In genomic region chr5:38938424-38938823, GRCh38 we compare ENCODE assay signal across 29 cellular contexts.
DNase-seq lines count a peak whose midpoint lies in the region; ATAC-seq, FAIRE-seq and TF ChIP-seq lines count a peak whose summit lies in the region.
"Had no signal": no experiment of that assay in that cellular context is flagged by ENCODE, and none has a peak within 500 bp of the region (broad histone marks: within the 10 kb centered on the region; RNA-seq: fewer than 3 reads in every experiment).

No MANE protein-coding gene starts in this region.

- TF ChIP-seq CTCF in AG04450 (IDR thresholded peaks at IDR 0.05; ENCODE audit: low read depth, low read length) (no peak), PC-9 (conservative IDR thresholded peaks at IDR 0.05) (no peak), GM12878 (IDR thresholded peaks at IDR 0.05 in 2 of 3, conservative IDR thresholded peaks at IDR 0.05 in 1 of 3; ENCODE audit: control insufficient read depth in 2 of 3, extremely low read depth in 1 of 3, insufficient read depth in 1 of 3, low read depth in 3 of 3, low read length in 3 of 3) (no peak), fibroblast of villous mesenchyme (IDR thresholded peaks at IDR 0.05; ENCODE audit: insufficient read depth, low read depth, low read length) (no peak), smooth muscle cell (IDR thresholded peaks at IDR 0.05; ENCODE audit: borderline replicate concordance, insufficient read depth, poor library complexity, severe bottlenecking) (no peak)

- TF ChIP-seq POLR2A in GM12878 (IDR thresholded peaks at IDR 0.05; ENCODE audit: low read depth, low read length) = no peak

- H2AFZ ChIP-seq in PC-9 (no peak overlapping the region), GM12878 (ENCODE audit: control insufficient read depth, low read depth, low read length) (no peak overlapping the region), smooth muscle cell (ENCODE audit: low read depth) (no peak overlapping the region)

- H3K9ac ChIP-seq in GM12878 (ENCODE audit: control insufficient read depth, insufficient read depth, low read length) = no peak overlapping the region
- H3K9ac ChIP-seq in smooth muscle cell (ENCODE audit: low read depth) = no peak overlapping the region

- H3K27me3 ChIP-seq in AG04450 (ENCODE audit: control insufficient read depth, insufficient read depth, low read length) (no peaks in the 10 kb centered on the region), PC-9 (ENCODE audit: insufficient read depth, low read depth) (no peaks in the 10 kb centered on the region), GM12878 (replicated peaks in 1 of 2; ENCODE audit: control insufficient read depth in 2 of 2, insufficient read depth in 2 of 2, low read length in 1 of 2) (no peaks in the 10 kb centered on the region), smooth muscle cell (ENCODE audit: low read depth) (no peaks in the 10 kb centered on the region)
- H3K27me3 ChIP-seq: ascending aorta, dorsolateral prefrontal cortex had no signal

- no TSS peak for BruUV-seq in PC-9 (replicated peaks; lab: Mats Ljungman, UMichigan)
- BruUV-seq in GM12878 (replicated peaks; lab: Mats Ljungman, UMichigan) = TSS peak; percentile 4

- H3K27ac ChIP-seq in AG04450 (ENCODE audit: low read depth, low read length) (no peak overlapping the region), PC-9 (0 out of 2 replicates have a peak overlapping the region, but pooled peaks have one; percentile 0), GM12878 (ENCODE audit: control insufficient read depth, insufficient read depth) (no peak overlapping the region), smooth muscle cell (ENCODE audit: low read depth) (no peak overlapping the region)
- H3K27ac ChIP-seq: ascending aorta, dorsolateral prefrontal cortex, skin epidermis, VCaP had no signal

- H3K79me2 ChIP-seq in PC-9 (ENCODE audit: low read depth) (no peaks in the 10 kb centered on the region), GM12878 (ENCODE audit: control insufficient read depth, insufficient read depth, low read length) (no peaks in the 10 kb centered on the region), smooth muscle cell (ENCODE audit: low read depth) (no peaks in the 10 kb centered on the region)

- intact Hi-C loops in PC-9 (cut with micrococcal nuclease; ENCODE audit: unreplicated experiment) = no loop called here
- intact Hi-C loops in GM12878 (cut with micrococcal nuclease; ENCODE audit: unreplicated experiment) = no loop called here

- ATAC-seq in GM12878 = no peak
- ATAC-seq in GM21717 (IDR thresholded peaks at IDR 0.05; ENCODE audit: unreplicated experiment) = no peak
- ATAC-seq in GM18511 (IDR thresholded peaks at IDR 0.05; ENCODE audit: unreplicated experiment) = no peak
- ATAC-seq in HG03469 (IDR thresholded peaks at IDR 0.05; ENCODE audit: unreplicated experiment) = no peak
- ATAC-seq: left cardiac atrium; stimulated activated naive B cell treated with anti-CD40 and anti-IgM and Interleukin-4, amounts not matched to agents 10 μg/mL and 1 μg/mL and 100 μg/mL, for 72 hours had no signal

- in situ Hi-C loops in GM12878 (cut with MboI) = no loop called here

- H3K36me3 ChIP-seq in PC-9 (ENCODE audit: low read depth) (peaks cover 51% of the 10 kb centered on the region), GM12878 (ENCODE audit: control insufficient read depth in 2 of 2, insufficient read depth in 2 of 2, low read length in 1 of 2) (peaks cover 0 to 7% of the 10 kb centered on the region in 2 experiments; a peak in 2 of 4 replicates), smooth muscle cell (ENCODE audit: low read depth) (peaks cover 8% of the 10 kb centered on the region)

- H3K4me2 ChIP-seq in PC-9 = no peak overlapping the region
- H3K4me2 ChIP-seq in GM12878 (ENCODE audit: control insufficient read depth, insufficient read depth) = no peak overlapping the region
- H3K4me2 ChIP-seq in smooth muscle cell = no peak overlapping the region

- DNase-seq in AG04450 (ENCODE audit: low read depth, low spot score) (peak; percentile 4), PC-9 (no peak), GM12878 (ENCODE audit: low read depth, low spot score) (no peak), fibroblast of villous mesenchyme (ENCODE audit: low read depth) (peak; percentile 11), smooth muscle cell (lab: John Stamatoyannopoulos, UW; ENCODE audit: unreplicated experiment) (no peak)
- DNase-seq: activated CD4-positive, alpha-beta T cell treated with anti-CD3 and anti-CD28 coated beads for 48 hours; activated effector memory CD4-positive, alpha-beta T cell treated with anti-CD3 and anti-CD28 coated beads, Interleukin-2, amount 50 U/mL, for 16 hours; activated T-cell treated with anti-CD3 and anti-CD28 coated beads, Interleukin-2, amount 50 U/mL, for 1 hour; AML-193; Calu3; CD4-positive, CD25-positive, alpha-beta regulatory T cell; DMS79 treated with DMSO at 0.1 percent for 48 hours; dorsolateral prefrontal cortex; GOT3; hypothalamus; left cardiac atrium; NCI-H1436; NCI-H2227 treated with DMSO at 0.1 percent for 48 hours; NCI-H526; SHP77; stimulated activated naive B cell treated with anti-CD40 and anti-IgM and Interleukin-4, amounts not matched to agents 10 μg/mL and 1 μg/mL and 100 μg/mL, for 72 hours; SW 1271 had no signal

- H3K4me3 ChIP-seq in AG04450 (ENCODE audit: low read depth, low read length) (no peak overlapping the region), PC-9 (no peak overlapping the region), GM12878 (no peak overlapping the region), fibroblast of villous mesenchyme (ENCODE audit: low read depth, low read length) (no peak overlapping the region), smooth muscle cell (no peak overlapping the region)
- H3K4me3 ChIP-seq: ascending aorta, dorsolateral prefrontal cortex, lung, skin epidermis had no signal

- RAD21 ChIA-PET in GM12878 (lab: Charles Lee; ENCODE audit: unreplicated experiment) = no interaction called here

- 93% methylated on average over 1 of the region's 1 CpG for WGBS in GM12878 (ENCODE audit: insufficient coverage, insufficient replicate concordance, low lambda C conversion rate, missing lambda C conversion rate)
- WGBS in smooth muscle cell (ENCODE audit: low lambda C conversion rate) = 60% methylated on average over 1 of the region's 1 CpG

- no peak for TF ChIP-seq EP300 in GM12878 (IDR thresholded peaks at IDR 0.05; ENCODE audit: borderline replicate concordance in 1 of 2, control insufficient read depth in 1 of 2, low read depth in 2 of 2, low read length in 2 of 2)

- H3F3A ChIP-seq in PC-9 (ENCODE audit: insufficient read depth, low read depth) = peaks cover 5% of the 10 kb centered on the region; the same call in 1 of the 2 replicates
- no peaks in the 10 kb centered on the region for H3F3A ChIP-seq in smooth muscle cell (ENCODE audit: low read depth)

- H3K9me2 ChIP-seq in PC-9 (ENCODE audit: insufficient read depth) = no peaks in the 10 kb centered on the region

- no peaks in the 10 kb centered on the region for H3K9me3 ChIP-seq in AG04450 (ENCODE audit: control insufficient read depth, insufficient read depth, low read length)
- no peaks in the 10 kb centered on the region for H3K9me3 ChIP-seq in PC-9 (ENCODE audit: insufficient read depth, low read depth)
- H3K9me3 ChIP-seq in GM12878 (replicated peaks; ENCODE audit: control insufficient read depth, insufficient read depth, low read length) = no peaks in the 10 kb centered on the region
- no peaks in the 10 kb centered on the region for H3K9me3 ChIP-seq in smooth muscle cell (replicated peaks; ENCODE audit: low read depth)
- H3K9me3 ChIP-seq: ascending aorta had no signal

- POLR2A ChIA-PET in AG04450 (lab: Yijun Ruan, JAX) = no interaction called here
- POLR2A ChIA-PET in PC-9 (lab: Charles Lee; ENCODE audit: unreplicated experiment) = no interaction called here
- POLR2A ChIA-PET in GM12878 (lab: Charles Lee) = no interaction called here

- no peaks in the 10 kb centered on the region for H4K20me1 ChIP-seq in PC-9 (ENCODE audit: insufficient read depth)
- no peaks in the 10 kb centered on the region for H4K20me1 ChIP-seq in GM12878 (ENCODE audit: control insufficient read depth, insufficient read depth)
- no peaks in the 10 kb centered on the region for H4K20me1 ChIP-seq in smooth muscle cell (ENCODE audit: low read depth)

- TF ChIP-seq RAD21 in GM12878 (IDR thresholded peaks at IDR 0.05; ENCODE audit: insufficient read depth, low read depth, low read length) = no peak

- no peak for FAIRE-seq in GM12878 (lab: Jason Lieb, UNC)

- H3K4me1 ChIP-seq in PC-9 (replicated peaks; ENCODE audit: insufficient read depth) = no peaks in the 10 kb centered on the region
- H3K4me1 ChIP-seq in GM12878 (ENCODE audit: control insufficient read depth, insufficient read depth, low read length) = no peaks in the 10 kb centered on the region
- H3K4me1 ChIP-seq in smooth muscle cell (ENCODE audit: low read depth) = no peaks in the 10 kb centered on the region
- H3K4me1 ChIP-seq: ascending aorta had no signal

- SMC1A ChIA-PET in GM12878 (lab: Charles Lee; ENCODE audit: uncharacterized antibody, unreplicated experiment) = no interaction called here

- CTCF ChIA-PET in AG04450 (lab: Charles Lee) = interaction anchor here (0.8 to 1.0 kb wide), 4 partner anchors 10 to 555 kb away, joined by 3 to 5 read pairs (median 3); no protein-coding TSS in a partner anchor
- CTCF ChIA-PET in PC-9 (lab: Charles Lee) = no interaction called here
- CTCF ChIA-PET in GM12878 (lab: Yijun Ruan, JAX) = interaction anchor here (1.0 to 1.7 kb wide), 2 partner anchors 142 to 497 kb away, joined by 3 to 6 read pairs; no protein-coding TSS in a partner anchor

TF ChIP-seq in GM12878, 131 proteins besides CTCF, POLR2A, EP300 and RAD21 (continues in another document):
- no peak for TF ChIP-seq ATF3 (IDR thresholded peaks at IDR 0.05; ENCODE audit: borderline replicate concordance, extremely low read depth, low read depth, low read length)
- no peak for TF ChIP-seq RCOR1 (conservative IDR thresholded peaks at IDR 0.05; ENCODE audit: low read depth, low read length)
- TF ChIP-seq HDAC2 (IDR thresholded peaks at IDR 0.05) = no peak
- TF ChIP-seq USF2 (IDR thresholded peaks at IDR 0.05; ENCODE audit: borderline replicate concordance, low read depth, low read length) = no peak
- TF ChIP-seq NR2C1 (IDR thresholded peaks at IDR 0.05) = no peak

Comparison
In these comparisons a context has a peak if more than half of its experiments do, and no peak if none do; other contexts are left out.
1. DNase-seq: peak in AG04450 (single experiment) and fibroblast of villous mesenchyme (single experiment); none in PC-9 (0 of 2), GM12878 (single experiment) and smooth muscle cell (single experiment).